16 cellular contexts compared by ENCODE assay signal in the genomic region with DNA sequence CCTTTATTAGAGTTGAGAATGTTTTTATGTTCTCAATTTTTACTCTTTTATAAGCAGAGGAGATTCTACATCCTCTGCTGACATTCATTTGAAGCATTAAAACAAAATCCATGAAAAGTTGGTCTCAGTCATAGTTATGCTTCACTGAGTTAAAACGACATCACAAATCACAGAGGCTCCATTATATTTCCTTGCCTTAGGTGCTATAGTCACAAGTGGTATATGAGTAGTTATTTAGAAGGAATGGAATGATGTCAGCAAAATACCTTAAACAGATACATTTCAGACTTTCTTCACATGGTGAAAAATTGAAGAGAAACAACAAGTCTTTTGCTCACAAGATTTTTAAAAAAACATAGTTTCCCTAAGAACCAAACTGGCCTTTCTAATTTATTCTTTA. TPM values are rescaled to one million over a fixed set of nuclear protein-coding genes. Genes with fewer than 3 reads are reported as not detected.
DNase-seq lines count a peak whose midpoint lies in the region; FAIRE-seq and TF ChIP-seq lines count a peak whose summit lies in the region.
"Had no signal": no experiment of that assay in that cellular context is flagged by ENCODE, and none has a peak within 500 bp of the region (broad histone marks: within the 10 kb centered on the region; RNA-seq: fewer than 3 reads in every experiment).

No MANE protein-coding gene starts in this region.

- TF ChIP-seq POLR2A in sigmoid colon (IDR thresholded peaks at IDR 0.05): no peak

- no peak overlapping the region for H3K4me3 Mint-ChIP-seq in type B pancreatic cell
- H3K4me3 Mint-ChIP-seq: B cell; CD4-positive, alpha-beta T cell; HFFc6 had no signal

- H3K27ac Mint-ChIP-seq in type B pancreatic cell: peak overlapping the region; percentile 74
- H3K27ac Mint-ChIP-seq: B cell; CD4-positive, alpha-beta T cell; HFFc6 had no signal

- peaks cover 6% of the 10 kb centered on the region for H3K27me3 Mint-ChIP-seq in type B pancreatic cell

- H3K4me3 ChIP-seq in kidney epithelial cell (ENCODE audit: low read depth, low read length): no peak overlapping the region
- no peak overlapping the region for H3K4me3 ChIP-seq in sigmoid colon

- H3K4me1 Mint-ChIP-seq in type B pancreatic cell (ENCODE audit: unreplicated experiment): no peaks in the 10 kb centered on the region

- H3K4me1 ChIP-seq in sigmoid colon: no peaks in the 10 kb centered on the region

- 77 to 89% methylated on average over 1 of the region's 1 CpG for WGBS in sigmoid colon, 2 donors

- H3K36me3 ChIP-seq in kidney epithelial cell (ENCODE audit: control insufficient read depth, insufficient read depth, low read length) (no peaks in the 10 kb centered on the region), sigmoid colon (no peaks in the 10 kb centered on the region)

- TF ChIP-seq CTCF in D721Med (IDR thresholded peaks at IDR 0.05; ENCODE audit: insufficient read depth, missing control alignments) (no peak), kidney epithelial cell (IDR thresholded peaks at IDR 0.05; ENCODE audit: insufficient read depth, low read length, poor library complexity, severe bottlenecking) (no peak), type B pancreatic cell (conservative IDR thresholded peaks at IDR 0.05) (no peak), sigmoid colon (IDR thresholded peaks at IDR 0.05) (no peak)

- intact Hi-C loops in sigmoid colon (cut with DNase I): no loop called here

- TF ChIP-seq EP300 in sigmoid colon (IDR thresholded peaks at IDR 0.05): no peak

- H3K36me3 Mint-ChIP-seq in type B pancreatic cell: no peaks in the 10 kb centered on the region

- no peak overlapping the region for H3K27ac ChIP-seq in sigmoid colon

- H3K27me3 ChIP-seq in kidney epithelial cell (ENCODE audit: control insufficient read depth, insufficient read depth, low read length) (no peaks in the 10 kb centered on the region), sigmoid colon (no peaks in the 10 kb centered on the region)

- no peaks in the 10 kb centered on the region for H3K9me3 ChIP-seq in sigmoid colon

- no peaks in the 10 kb centered on the region for H3K9me3 Mint-ChIP-seq in type B pancreatic cell
- H3K9me3 Mint-ChIP-seq: CD4-positive, alpha-beta T cell; HFFc6 had no signal

- FAIRE-seq in D721Med (lab: Jason Lieb, UNC): peak; percentile 48
- peak; percentile 68 for FAIRE-seq in TTC549 (lab: Jason Lieb, UNC)
- FAIRE-seq: A204.1, HepG2, HTR-8/SVneo had no signal

- no peak for DNase-seq in D721Med (ENCODE audit: insufficient read length, low spot score)
- DNase-seq in kidney epithelial cell (ENCODE audit: low read depth): peak; percentile 5
- no peak for DNase-seq in type B pancreatic cell (ENCODE audit: extremely low spot score, unreplicated experiment)
- no peak for DNase-seq in NCI-H2227 treated with DMSO at 0.1 percent for 48 hours (lab: John Stamatoyannopoulos, UW)
- no peak for DNase-seq in NCI-H1092 treated with DMSO at 0.1 percent for 48 hours (lab: John Stamatoyannopoulos, UW)
- no peak for DNase-seq in sigmoid colon
- DNase-seq: CD4-positive, alpha-beta T cell; DMS53; GF-D8; HCEC 1CT; HFFc6 had no signal

RNA-seq across cellular contexts. Expression of a gene that starts 11.7 kb away (rescaled TPM):
- total RNA-seq in kidney epithelial cell: 35.1 and 37.9 TPM in 2 replicates
- total RNA-seq in type B pancreatic cell (ENCODE audit: low replicate concordance): 32.9 and 39.8 TPM in 2 replicates
- total RNA-seq in sigmoid colon: 10 to 100 TPM in 3 of 4 donors, 1 to 10 TPM in 1; 8.4 to 21.8 (median 17.0) TPM
- 10 to 100 TPM; 12.0 to 29.3 (median 12.6) TPM for polyA plus RNA-seq in sigmoid colon

RNA-seq across cellular contexts. Expression of a gene that starts 27.9 kb away (rescaled TPM):
- total RNA-seq in kidney epithelial cell: 5.4 and 7.7 TPM in 2 replicates
- total RNA-seq in type B pancreatic cell (ENCODE audit: low replicate concordance): 10.2 TPM in 2 replicates
- 10 to 100 TPM; 13.0 to 16.9 (median 15.7) TPM for total RNA-seq in sigmoid colon
- 10 to 100 TPM in 1 of 3 donors, 1 to 10 TPM in 2; 5.7 to 10.4 (median 7.2) TPM for polyA plus RNA-seq in sigmoid colon
